In genomic region chr6:14964901-14965300, GRCh38 we compare ENCODE assay signal across 22 cellular contexts.
DNase-seq lines count a peak whose midpoint lies in the region; ATAC-seq and TF ChIP-seq lines count a peak whose summit lies in the region.
"Had no signal": no experiment of that assay in that cellular context is flagged by ENCODE, and none has a peak within 500 bp of the region (broad histone marks: within the 10 kb centered on the region; RNA-seq: fewer than 3 reads in every experiment).

No MANE protein-coding gene starts in this region.

- no peak overlapping the region for H3K27ac ChIP-seq in suprapubic skin
- H3K27ac ChIP-seq: BLaER1 treated with 17β-estradiol and CSF1 and Interleukin-3, amounts not matched to agents 10 nM and 100 nM; esophagus squamous epithelium; prostate gland; skin epidermis; stomach had no signal

- DNase-seq in NCI-H510A treated with DMSO at 0.1 percent for 48 hours (lab: John Stamatoyannopoulos, UW) (peak; percentile 28), NCI-H510A (lab: John Stamatoyannopoulos, UW) (no peak), NCI-H446 treated with DMSO at 0.1 percent for 48 hours (lab: John Stamatoyannopoulos, UW) (peak; percentile 84), HEK293T (ENCODE audit: extremely low spot score) (no peak), suprapubic skin (ENCODE audit: low spot score in 2 of 2) (no peak)
- no peak for DNase-seq in stimulated activated CD8-positive, alpha-beta memory T cell treated with anti-CD3 and anti-CD28 coated beads, Interleukin-4, amount 100 ng/mL, for 48 hours
- DNase-seq: activated T-cell treated with anti-CD3 and anti-CD28 coated beads, Interleukin-2, amount 50 U/mL, for 72 hours; effector CD8-positive, alpha-beta T cell; esophagus squamous epithelium; Karpas-422; left colon; OCI-M1; Right ventricle myocardium superior; stimulated activated CD4-positive, alpha-beta T cell treated with anti-CD3 and anti-CD28 coated beads, Interleukin-2, amount 100 ng/mL, for 48 hours; stomach; T-helper 17 cell had no signal

- CTCF ChIA-PET in HEK293T (lab: Yijun Ruan, JAX) = no interaction called here

- ATAC-seq in HG03520 (IDR thresholded peaks at IDR 0.05; ENCODE audit: unreplicated experiment) = no peak
- ATAC-seq: activated T-cell treated with anti-CD3 and anti-CD28 coated beads, Interleukin-2, amount 50 U/mL, for 72 hours; left colon; natural killer cell treated with Interleukin-12 subunit alpha and Interleukin-12 subunit beta and Interleukin-15 and Interleukin-18, amount 100 ng/mL, for 72 hours; T-helper 17 cell had no signal

- H3K9me3 ChIP-seq in endocrine pancreas (ENCODE audit: control insufficient read depth, low read length) = no peaks in the 10 kb centered on the region
- no peaks in the 10 kb centered on the region for H3K9me3 ChIP-seq in suprapubic skin
- H3K9me3 ChIP-seq: esophagus squamous epithelium, prostate gland had no signal

- no peak for TF ChIP-seq EP300 in suprapubic skin (IDR thresholded peaks at IDR 0.05)

- POLR2A ChIA-PET in HEK293T (lab: Yijun Ruan, JAX) = no interaction called here

- H3K36me3 ChIP-seq in endocrine pancreas (ENCODE audit: control insufficient read depth, insufficient read depth, low read length) (no peaks in the 10 kb centered on the region), suprapubic skin (no peaks in the 10 kb centered on the region)
- H3K36me3 ChIP-seq: BLaER1 treated with 17β-estradiol and CSF1 and Interleukin-3, amounts not matched to agents 10 nM and 100 nM; esophagus squamous epithelium; prostate gland; stomach had no signal

- no peak for TF ChIP-seq POLR2A in suprapubic skin (IDR thresholded peaks at IDR 0.05)

- H3K9ac ChIP-seq in endocrine pancreas (ENCODE audit: control insufficient read depth, insufficient read depth, low read length) = no peak overlapping the region
- H3K9ac ChIP-seq: BLaER1 treated with 17β-estradiol and CSF1 and Interleukin-3, amounts not matched to agents 10 nM and 100 nM had no signal

- WGBS in suprapubic skin = 68% methylated on average over 3 of the region's 3 CpGs

- H3K27me3 ChIP-seq in endocrine pancreas (ENCODE audit: control insufficient read depth, insufficient read depth, low read length) (no peaks in the 10 kb centered on the region), suprapubic skin (no peaks in the 10 kb centered on the region)
- H3K27me3 ChIP-seq: BLaER1 treated with 17β-estradiol and CSF1 and Interleukin-3, amounts not matched to agents 10 nM and 100 nM; esophagus squamous epithelium; stomach had no signal

- H3K4me3 ChIP-seq in endocrine pancreas (ENCODE audit: control insufficient read depth, insufficient read depth, low read length) (peak overlapping the region; percentile 15), suprapubic skin (no peak overlapping the region)
- H3K4me3 ChIP-seq: BLaER1 treated with 17β-estradiol and CSF1 and Interleukin-3, amounts not matched to agents 10 nM and 100 nM; esophagus squamous epithelium; prostate gland; skin epidermis; stomach had no signal

- H3K4me1 ChIP-seq in endocrine pancreas (ENCODE audit: control insufficient read depth, insufficient read depth, low read length) (peaks cover 5% of the 10 kb centered on the region), suprapubic skin (no peaks in the 10 kb centered on the region)
- H3K4me1 ChIP-seq: prostate gland, stomach had no signal

- TF ChIP-seq CTCF in suprapubic skin (IDR thresholded peaks at IDR 0.05) = no peak

TF ChIP-seq in HEK293T, 16 proteins besides CTCF, POLR2A, EP300 and RAD21:
- TF ChIP-seq L3MBTL2 (conservative IDR thresholded peaks at IDR 0.05) = no peak
- TF ChIP-seq FOXM1 (IDR thresholded peaks at IDR 0.05; ENCODE audit: borderline replicate concordance) = no peak
- no peak for TF ChIP-seq ARNT (IDR thresholded peaks at IDR 0.05)
- TF ChIP-seq ZNF384 (IDR thresholded peaks at IDR 0.05) = no peak
- TF ChIP-seq LEF1 (IDR thresholded peaks at IDR 0.05; ENCODE audit: borderline replicate concordance) = no peak
- TF ChIP-seq HDGF (IDR thresholded peaks at IDR 0.05; ENCODE audit: borderline replicate concordance) = no peak
- TF ChIP-seq CTBP1 (IDR thresholded peaks at IDR 0.05; ENCODE audit: borderline replicate concordance) = no peak
- no peak for TF ChIP-seq SP1 (IDR thresholded peaks at IDR 0.05)
- no peak for TF ChIP-seq FOXA1 (IDR thresholded peaks at IDR 0.05)
- TF ChIP-seq NFRKB (IDR thresholded peaks at IDR 0.05) = no peak
- TF ChIP-seq SUZ12 (IDR thresholded peaks at IDR 0.05) = no peak
- TF ChIP-seq ELF4 (IDR thresholded peaks at IDR 0.05) = no peak
- no peak for TF ChIP-seq TARDBP (IDR thresholded peaks at IDR 0.05)
- no peak for TF ChIP-seq PKNOX1 (IDR thresholded peaks at IDR 0.05)
- no peak for TF ChIP-seq FOXK2 (IDR thresholded peaks at IDR 0.05)
- TF ChIP-seq BHLHE40 (IDR thresholded peaks at IDR 0.05; ENCODE audit: borderline replicate concordance) = no peak
TF ChIP-seq in HEK293T: peak in this region for 0.

Comparison
In these comparisons a context has a peak if more than half of its experiments do, and no peak if none do; other contexts are left out.
1. DNase-seq: peak in NCI-H510A treated with DMSO at 0.1 percent for 48 hours (single experiment) and NCI-H446 treated with DMSO at 0.1 percent for 48 hours (single experiment); none in NCI-H510A (single experiment), HEK293T (single experiment), suprapubic skin (0 of 2) and stimulated activated CD8-positive, alpha-beta memory T cell treated with anti-CD3 and anti-CD28 coated beads, Interleukin-4, amount 100 ng/mL, for 48 hours (single experiment).